8 cellular contexts compared by ENCODE assay signal in the genomic region with DNA sequence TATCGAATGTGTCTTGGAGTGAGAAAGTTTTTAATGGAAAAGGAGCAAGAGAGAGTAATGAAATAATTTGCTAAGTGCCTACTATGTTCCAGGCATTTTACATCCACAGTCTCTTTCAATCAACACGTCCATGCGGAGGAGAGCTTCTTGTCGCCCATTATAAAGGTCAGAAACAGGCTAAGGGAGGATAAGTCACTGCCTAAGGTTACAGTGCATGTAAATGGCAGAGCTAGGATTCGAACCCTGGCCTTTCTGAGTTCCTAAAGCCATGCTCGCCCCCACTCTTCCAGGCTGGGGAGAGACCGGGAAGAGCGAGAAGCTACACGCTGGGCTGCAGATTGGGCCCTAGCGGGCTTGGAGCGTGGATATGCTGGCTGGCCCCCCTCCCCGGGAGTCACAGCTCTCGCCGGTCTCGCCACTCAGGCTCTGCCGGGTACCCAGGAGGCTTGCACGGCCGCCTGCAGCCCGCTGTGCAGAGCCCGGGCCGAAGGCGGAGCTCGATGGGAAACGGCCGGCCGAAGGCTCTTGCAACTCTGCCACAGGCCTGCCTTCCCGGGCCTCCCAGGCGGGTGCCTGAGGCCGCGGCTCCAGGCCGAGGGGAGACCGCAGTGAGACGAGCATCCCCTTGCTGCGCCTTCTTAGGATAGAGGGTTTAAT. TPM values are rescaled to one million over a fixed set of nuclear protein-coding genes. Genes with fewer than 3 reads are reported as not detected.
A peak's percentile ranks its signal among the peaks of the same experiment; 100 is the strongest.
DNase-seq lines count a peak whose midpoint lies in the region; ATAC-seq and TF ChIP-seq lines count a peak whose summit lies in the region.

No MANE protein-coding gene starts in this region.

- no peak overlapping the region for H2AFZ ChIP-seq in hepatocyte

- peaks cover 73% of the 10 kb centered on the region for H3K27me3 Mint-ChIP-seq in activated CD4-positive, alpha-beta T cell treated with anti-CD3 and anti-CD28 coated beads, Interleukin-2, amount 10 ng/mL, durations not matched to agents 7 days and 5 days

- no peak for ATAC-seq in thoracic aorta (ENCODE audit: insufficient number of reproducible peaks, low FRiP score, low read depth)

- H3K4me1 Mint-ChIP-seq in activated CD4-positive, alpha-beta T cell treated with anti-CD3 and anti-CD28 coated beads, Interleukin-2, amount 10 ng/mL, durations not matched to agents 7 days and 5 days, result peaks cover 13% of the 10 kb centered on the region

- peak overlapping the region; percentile 14 for H3K27ac Mint-ChIP-seq in activated CD4-positive, alpha-beta T cell treated with anti-CD3 and anti-CD28 coated beads, Interleukin-2, amount 10 ng/mL, durations not matched to agents 7 days and 5 days

- POLR2A ChIA-PET in activated CD4-positive, alpha-beta T cell treated with anti-CD3 and anti-CD28 coated beads, Interleukin-2, amount 10 ng/mL, durations not matched to agents 7 days and 5 days (lab: Charles Lee), result no interaction called here

- peaks cover 5% of the 10 kb centered on the region for H3K36me3 Mint-ChIP-seq in activated CD4-positive, alpha-beta T cell treated with anti-CD3 and anti-CD28 coated beads, Interleukin-2, amount 10 ng/mL, durations not matched to agents 7 days and 5 days (ENCODE audit: low read depth)

- peak overlapping the region; percentile 87 for H3K4me2 ChIP-seq in hepatocyte

- H3K9me2 ChIP-seq in hepatocyte (replicated peaks; ENCODE audit: insufficient read depth), result no peaks in the 10 kb centered on the region

- H3K27me3 ChIP-seq in hepatocyte, result peaks cover 96% of the 10 kb centered on the region
- H3K27me3 ChIP-seq in thoracic aorta (replicated peaks; ENCODE audit: insufficient read depth), result peaks cover 76% of the 10 kb centered on the region

- no peaks in the 10 kb centered on the region for H3K36me3 ChIP-seq in hepatocyte (replicated peaks; ENCODE audit: insufficient read depth, low read depth)
- no peaks in the 10 kb centered on the region for H3K36me3 ChIP-seq in thoracic aorta

- peak; percentile 4 for TF ChIP-seq CTCF in hepatocyte (IDR thresholded peaks at IDR 0.05; ENCODE audit: poor library complexity)
- no peak for TF ChIP-seq CTCF in thoracic aorta (IDR thresholded peaks at IDR 0.05)

- no peaks in the 10 kb centered on the region for H3K9me3 ChIP-seq in hepatocyte (ENCODE audit: low read depth)
- no peaks in the 10 kb centered on the region for H3K9me3 ChIP-seq in thoracic aorta

- H3K9me3 Mint-ChIP-seq in activated CD4-positive, alpha-beta T cell treated with anti-CD3 and anti-CD28 coated beads, Interleukin-2, amount 10 ng/mL, durations not matched to agents 7 days and 5 days, result peaks cover 3% of the 10 kb centered on the region

- H3K79me2 ChIP-seq in hepatocyte, result no peaks in the 10 kb centered on the region

- no peak for DNase-seq in activated CD4-positive, alpha-beta T cell treated with anti-CD3 and anti-CD28 coated beads, Interleukin-2, amount 10 ng/mL, durations not matched to agents 7 days and 5 days
- DNase-seq in activated CD4-positive, alpha-beta T cell treated with anti-CD3 and anti-CD28 coated beads for 48 hours, result no peak
- DNase-seq in SK-N-DZ (ENCODE audit: low spot score) (peak; percentile 38), hepatocyte (ENCODE audit: low spot score) (no peak), thoracic aorta (ENCODE audit: low spot score) (no peak), dedifferentiated amniotic fluid mesenchymal stem cell (ENCODE audit: extremely low spot score) (no peak), COLO829 (ENCODE audit: low spot score) (no peak), amniotic stem cell (lab: John Stamatoyannopoulos, UW) (no peak)

- CTCF ChIA-PET in activated CD4-positive, alpha-beta T cell treated with anti-CD3 and anti-CD28 coated beads, Interleukin-2, amount 10 ng/mL, durations not matched to agents 7 days and 5 days (lab: Charles Lee), result no interaction called here

- H3K4me3 ChIP-seq in hepatocyte (no peak overlapping the region), thoracic aorta (peak overlapping the region; percentile 62)

- H3K27ac ChIP-seq in hepatocyte, result no peak overlapping the region
- H3K27ac ChIP-seq in thoracic aorta, result no peak overlapping the region

- H4K20me1 ChIP-seq in hepatocyte (ENCODE audit: insufficient read depth, poor library complexity, severe bottlenecking), result peaks cover 4% of the 10 kb centered on the region

- 4% methylated on average over 34 of the region's 34 CpGs for WGBS in hepatocyte (ENCODE audit: low lambda C conversion rate, missing lambda C conversion rate)

- H3K4me3 Mint-ChIP-seq in activated CD4-positive, alpha-beta T cell treated with anti-CD3 and anti-CD28 coated beads, Interleukin-2, amount 10 ng/mL, durations not matched to agents 7 days and 5 days, result peak overlapping the region; percentile 28

- H3K4me1 ChIP-seq in hepatocyte (ENCODE audit: insufficient read depth) (peaks cover 30% of the 10 kb centered on the region), thoracic aorta (ENCODE audit: control insufficient read depth in 1 of 2, low read depth in 2 of 2) (peaks cover 20 to 40% of the 10 kb centered on the region in 2 donors)

RNA-seq across cellular contexts. Expression of gene LHX2, which starts 0.8 kb away (rescaled TPM):
- total RNA-seq in activated CD4-positive, alpha-beta T cell treated with anti-CD3 and anti-CD28 coated beads, Interleukin-2, amount 10 ng/mL, durations not matched to agents 7 days and 5 days, result not detected
- polyA plus RNA-seq in SK-N-DZ (2014; cell fraction: cytosol; rRNA removed), result 3.8 and 5.2 TPM in 2 replicates
- 2.3 and 3.3 TPM in 2 replicates for polyA plus RNA-seq in SK-N-DZ (2014; cell fraction: nucleus; rRNA removed)
- not detected in 2 replicates for total RNA-seq in hepatocyte
- polyA plus RNA-seq in hepatocyte, result 0.19 TPM in 1 of 2 replicates, not detected in the other
- total RNA-seq in thoracic aorta, result not detected
